Comparison of ENCODE assay signal across 22 cellular contexts in the genomic region with DNA sequence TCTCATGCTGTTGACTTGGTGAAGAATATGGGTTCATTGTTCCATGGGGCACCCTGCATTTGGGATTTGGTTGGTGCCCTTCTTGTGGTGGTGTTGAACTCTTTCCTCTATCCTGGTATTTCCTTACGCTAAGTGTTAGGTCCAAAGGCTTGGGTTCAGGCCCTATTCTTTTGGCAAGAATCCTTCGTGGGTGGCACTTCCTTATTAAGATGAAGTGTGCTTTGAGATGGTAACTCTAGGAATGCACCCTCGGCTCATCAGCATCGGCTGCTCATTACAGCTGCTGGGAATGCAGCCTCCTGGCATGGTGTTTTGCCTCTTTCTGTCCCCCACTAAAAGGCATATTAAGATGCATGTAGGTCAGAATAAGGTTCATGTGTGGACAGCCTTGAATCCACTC.
"Had no signal": no experiment of that assay in that cellular context is flagged by ENCODE, and none has a peak within 500 bp of the region (broad histone marks: within the 10 kb centered on the region; RNA-seq: fewer than 3 reads in every experiment).

No MANE protein-coding gene starts in this region.

- H3K4me3 Mint-ChIP-seq: activated naive CD8-positive, alpha-beta T cell; activated T-cell treated with anti-CD3 and anti-CD28 coated beads, Interleukin-2, amount 50 U/mL, for 24 hours; activated T-helper 17 cell treated with anti-CD3 and anti-CD28 coated beads, Interleukin-2, amount 50 U/mL, for 72 hours; natural killer cell; stimulated activated memory B cell treated with anti-CD40 and anti-IgM and Interleukin-4, amounts not matched to agents 10 μg/mL and 1 μg/mL and 100 μg/mL, for 72 hours had no signal

- H3K9me3 Mint-ChIP-seq: activated T-cell treated with anti-CD3 and anti-CD28 coated beads, Interleukin-2, amount 50 U/mL, for 24 hours; activated T-helper 17 cell treated with anti-CD3 and anti-CD28 coated beads, Interleukin-2, amount 50 U/mL, for 72 hours; natural killer cell; stimulated activated memory B cell treated with anti-CD40 and anti-IgM and Interleukin-4, amounts not matched to agents 10 μg/mL and 1 μg/mL and 100 μg/mL, for 72 hours had no signal

- H3K4me3 ChIP-seq: adrenal gland, left lung, lung, pancreas, psoas muscle, skin epidermis, testis, vagina had no signal

- H3K27me3 ChIP-seq: adrenal gland, left lung, neutrophil, pancreas, testis, vagina had no signal

- H3K4me1 Mint-ChIP-seq: activated T-helper 17 cell treated with anti-CD3 and anti-CD28 coated beads, Interleukin-2, amount 50 U/mL, for 72 hours; natural killer cell; stimulated activated memory B cell treated with anti-CD40 and anti-IgM and Interleukin-4, amounts not matched to agents 10 μg/mL and 1 μg/mL and 100 μg/mL, for 72 hours had no signal

- ATAC-seq: activated T-helper 17 cell treated with anti-CD3 and anti-CD28 coated beads, Interleukin-2, amount 50 U/mL, for 72 hours; left lung; natural killer cell; pancreas; psoas muscle; right cardiac atrium; stimulated activated memory B cell treated with anti-CD40 and anti-IgM and Interleukin-4, amounts not matched to agents 10 μg/mL and 1 μg/mL and 100 μg/mL, for 72 hours had no signal

- H3K27me3 Mint-ChIP-seq: activated naive CD8-positive, alpha-beta T cell; activated T-cell treated with anti-CD3 and anti-CD28 coated beads, Interleukin-2, amount 50 U/mL, for 24 hours; activated T-helper 17 cell treated with anti-CD3 and anti-CD28 coated beads, Interleukin-2, amount 50 U/mL, for 72 hours had no signal

- H3K4me1 ChIP-seq: adrenal gland, left lung, psoas muscle, testis, vagina had no signal

- H3K36me3 ChIP-seq: adrenal gland, left lung, neutrophil, pancreas, vagina had no signal

- H3K27ac Mint-ChIP-seq: activated naive CD8-positive, alpha-beta T cell; activated T-cell treated with anti-CD3 and anti-CD28 coated beads, Interleukin-2, amount 50 U/mL, for 24 hours; activated T-helper 17 cell treated with anti-CD3 and anti-CD28 coated beads, Interleukin-2, amount 50 U/mL, for 72 hours; natural killer cell; stimulated activated memory B cell treated with anti-CD40 and anti-IgM and Interleukin-4, amounts not matched to agents 10 μg/mL and 1 μg/mL and 100 μg/mL, for 72 hours had no signal

- H3K9me3 ChIP-seq: adrenal gland, left lung, neutrophil, pancreas, psoas muscle, testis, vagina had no signal

- DNase-seq: activated CD4-positive, alpha-beta T cell treated with anti-CD3 and anti-CD28 coated beads, Interleukin-2, amount 50 U/mL, for 4 hours; activated CD8-positive, alpha-beta memory T cell treated with anti-CD3 and anti-CD28 coated beads for 24 hours; activated CD8-positive, alpha-beta memory T cell treated with anti-CD3 and anti-CD28 coated beads, Interleukin-2, amount 50 U/mL, for 4 hours; activated T-cell treated with anti-CD3 and anti-CD28 coated beads, Interleukin-2, amount 50 U/mL, for 24 hours; kidney glomerular epithelial cell; left lung; natural killer cell; pancreas; psoas muscle; right cardiac atrium; stimulated activated CD4-positive, alpha-beta T cell treated with anti-CD3 and anti-CD28 coated beads, Interleukin-1b, Interleukin-23, amount 100 ng/mL, for 48 hours; T-helper 1 cell; testis; trophoblast cell had no signal

- H3K27ac ChIP-seq: adrenal gland, left lung, neutrophil, pancreas, psoas muscle, skin epidermis, testis, vagina had no signal

- H3K36me3 Mint-ChIP-seq: activated naive CD8-positive, alpha-beta T cell; natural killer cell; stimulated activated memory B cell treated with anti-CD40 and anti-IgM and Interleukin-4, amounts not matched to agents 10 μg/mL and 1 μg/mL and 100 μg/mL, for 72 hours had no signal
